In the genomic region with DNA sequence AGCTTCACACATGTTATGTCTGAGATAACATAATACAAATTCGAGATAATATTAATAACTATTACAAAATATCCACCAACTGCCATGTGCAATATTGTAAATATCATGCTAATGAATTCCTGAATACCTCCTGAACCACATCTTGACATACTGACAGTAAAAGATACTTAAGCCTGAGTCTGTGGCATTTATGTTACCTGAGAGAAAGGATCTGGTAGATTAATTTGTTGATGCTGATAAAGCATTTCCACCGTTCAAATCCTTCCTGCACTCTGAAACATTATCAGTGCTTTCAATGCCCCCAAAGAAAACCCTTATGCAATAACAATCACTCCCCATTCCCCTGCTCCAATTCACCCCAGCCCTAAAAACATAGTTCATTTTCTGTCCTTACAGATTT, we compare ENCODE assay signal across 10 cellular contexts.
"Had no signal": no experiment of that assay in that cellular context is flagged by ENCODE, and none has a peak within 500 bp of the region (broad histone marks: within the 10 kb centered on the region; RNA-seq: fewer than 3 reads in every experiment).

No MANE protein-coding gene starts in this region.

- H3K9me3 ChIP-seq: HAP-1 had no signal

- H3K4me3 ChIP-seq: GM23248, GM23338, HAP-1 had no signal

- H3K36me3 ChIP-seq: HAP-1 had no signal

- DNase-seq: GM23248, GOT3, H7, H9, HCEC 1CT, HFFc6 had no signal

- H3K27ac ChIP-seq: GM23248 had no signal

- FAIRE-seq: H1, H54 had no signal

- H2AFZ ChIP-seq: GM23248, GM23338 had no signal

- H3K4me2 ChIP-seq: GM23338 had no signal

- H3K4me1 ChIP-seq: HAP-1 had no signal

- H3K9ac ChIP-seq: GM23248 had no signal
